In genomic region chr10:46020871-46021553, GRCh38 we compare ENCODE assay signal across 12 cellular contexts. TPM values are rescaled to one million over a fixed set of nuclear protein-coding genes. Genes with fewer than 3 reads are reported as not detected.
DNase-seq lines count a peak whose midpoint lies in the region; ATAC-seq and TF ChIP-seq lines count a peak whose summit lies in the region.
"Had no signal": no experiment of that assay in that cellular context is flagged by ENCODE, and none has a peak within 500 bp of the region (broad histone marks: within the 10 kb centered on the region; RNA-seq: fewer than 3 reads in every experiment).

No MANE protein-coding gene starts in this region.

- CTCF ChIA-PET in MCF 10A (lab: Yijun Ruan, JAX), result interaction anchor here (0.7 to 2.2 kb wide), 6 partner anchors 8 to 837 kb away, joined by 3 to 21 read pairs (median 4); no protein-coding TSS in a partner anchor

- H3K4me2 ChIP-seq in neuronal stem cell (ENCODE audit: insufficient read depth, low read length, poor library complexity, severe bottlenecking), result no peak overlapping the region

- no peak overlapping the region for H3K14ac ChIP-seq in neuronal stem cell (ENCODE audit: low read length)

- H3K27me3 ChIP-seq in breast epithelium (no peaks in the 10 kb centered on the region), thoracic aorta (replicated peaks; ENCODE audit: insufficient read depth) (no peaks in the 10 kb centered on the region), neuronal stem cell (ENCODE audit: control insufficient read depth in 3 of 3, insufficient read depth in 3 of 3, low read depth in 1 of 3, low read length in 3 of 3) (no peaks in the 10 kb centered on the region)
- H3K27me3 ChIP-seq: tibial nerve had no signal

- H4K8ac ChIP-seq in neuronal stem cell (ENCODE audit: low read depth, low read length), result no peak overlapping the region

- peaks cover 44% of the 10 kb centered on the region for H3K4me1 Mint-ChIP-seq in MCF 10A (ENCODE audit: insufficient read depth, unreplicated experiment)

- no peaks in the 10 kb centered on the region for H3K9me3 ChIP-seq in breast epithelium
- no peaks in the 10 kb centered on the region for H3K9me3 ChIP-seq in thoracic aorta
- no peaks in the 10 kb centered on the region for H3K9me3 ChIP-seq in neuronal stem cell (replicated peaks in 1 of 2; ENCODE audit: control insufficient read depth in 2 of 2, insufficient read depth in 1 of 2, low read depth in 1 of 2, low read length in 2 of 2)
- H3K9me3 ChIP-seq: tibial nerve had no signal

- intact Hi-C loops in MCF 10A (cut with micrococcal nuclease) (loop anchor here (10.0 kb wide), 1 partner anchor 1016 kb away; the partner anchor contains the start of gene ZNF22), breast epithelium (cut with DNase I; ENCODE audit: low total_unique reads) (no loop called here), posterior cingulate gyrus (cut with DNase I) (loop anchor here (10.0 kb wide), 1 partner anchor 46 kb away; the partner anchor contains the start of gene TIMM23)

- WGBS in neuronal stem cell (ENCODE audit: extremely low coverage in 2 of 2, insufficient read length in 2 of 2, insufficient replicate concordance in 1 of 2), 2 donors, result no CpG with 5 or more reads among the region's 2 CpGs

- H3K36me3 Mint-ChIP-seq in MCF 10A (ENCODE audit: insufficient read depth, unreplicated experiment), result peaks cover 26% of the 10 kb centered on the region

- no peak for TF ChIP-seq POLR2A in breast epithelium (IDR thresholded peaks at IDR 0.05)

- no TSS peak for BruUV-seq in MCF 10A (replicated peaks; lab: Mats Ljungman, UMichigan)

- DNase-seq in MCF 10A (ENCODE audit: unreplicated experiment) (peak; percentile 91), breast epithelium (ENCODE audit: low spot score in 2 of 2) (no peak), SKM-1 treated with dmso at 0.1 percent for 144 hours (lab: John Stamatoyannopoulos, UW; ENCODE audit: unreplicated experiment) (peak; percentile 83), hepatic stellate cell (ENCODE audit: low spot score) (peak; percentile 9), thoracic aorta (ENCODE audit: low spot score) (no peak), neuronal stem cell (ENCODE audit: low spot score) (no peak), posterior cingulate gyrus (no peak), NCI-H524 (lab: John Stamatoyannopoulos, UW) (no peak)
- DNase-seq: hippocampal formation, NCI-H1417 treated with DMSO at 0.1 percent for 48 hours had no signal

- no peak for ATAC-seq in thoracic aorta (ENCODE audit: insufficient number of reproducible peaks, low FRiP score, low read depth)

- H2BK5ac ChIP-seq in neuronal stem cell (ENCODE audit: low read length), result no peak overlapping the region

- H4K91ac ChIP-seq in neuronal stem cell (ENCODE audit: low read depth, low read length, poor library complexity), result no peak overlapping the region

- H3K9ac ChIP-seq in neuronal stem cell (ENCODE audit: low read depth, low read length, poor library complexity), result no peak overlapping the region

- H2BK15ac ChIP-seq in neuronal stem cell (ENCODE audit: low read length), result no peak overlapping the region

- H3K36me3 ChIP-seq in breast epithelium, result no peaks in the 10 kb centered on the region
- no peaks in the 10 kb centered on the region for H3K36me3 ChIP-seq in thoracic aorta
- peaks cover 0 to 20% of the 10 kb centered on the region in 2 donors for H3K36me3 ChIP-seq in neuronal stem cell (replicated peaks in 1 of 2; ENCODE audit: control insufficient read depth in 2 of 2, insufficient read depth in 2 of 2, low read length in 2 of 2)

- no peak overlapping the region for H2BK120ac ChIP-seq in neuronal stem cell (ENCODE audit: low read depth, low read length)

- no peak overlapping the region for H3K27ac Mint-ChIP-seq in MCF 10A (ENCODE audit: low read depth, unreplicated experiment)

- no peak for TF ChIP-seq CTCF in MCF 10A (IDR thresholded peaks at IDR 0.05; ENCODE audit: unreplicated experiment)
- no peak for TF ChIP-seq CTCF in breast epithelium (IDR thresholded peaks at IDR 0.05)
- no peak for TF ChIP-seq CTCF in thoracic aorta (IDR thresholded peaks at IDR 0.05)

- H3K23ac ChIP-seq in neuronal stem cell (ENCODE audit: low read depth, low read length, poor library complexity), result no peak overlapping the region

- no peaks in the 10 kb centered on the region for H3K27me3 Mint-ChIP-seq in MCF 10A (ENCODE audit: insufficient read depth, unreplicated experiment)

- no peak overlapping the region for H3K4ac ChIP-seq in neuronal stem cell (ENCODE audit: low read length)

- POLR2A ChIA-PET in MCF 10A (lab: Yijun Ruan, JAX), result interaction anchor here (0.6 to 4.0 kb wide), 5 partner anchors 8 to 49 kb away, joined by 3 to 34 read pairs (median 8); partner anchors contain the start of gene TIMM23

- H2AFZ ChIP-seq in neuronal stem cell (ENCODE audit: low read length), result no peak overlapping the region

- H2AK5ac ChIP-seq in neuronal stem cell (ENCODE audit: low read depth, low read length), result no peak overlapping the region

- H3K18ac ChIP-seq in neuronal stem cell (ENCODE audit: low read length), result no peak overlapping the region

- no peak overlapping the region for H3K27ac ChIP-seq in breast epithelium
- no peak overlapping the region for H3K27ac ChIP-seq in thoracic aorta
- H3K27ac ChIP-seq in neuronal stem cell (replicated peaks; ENCODE audit: low read length), result no peak overlapping the region

- H3K4me1 ChIP-seq in breast epithelium (peaks cover 7 to 12% of the 10 kb centered on the region in 2 donors), thoracic aorta (ENCODE audit: control insufficient read depth in 1 of 2, low read depth in 2 of 2) (peaks cover 30 to 70% of the 10 kb centered on the region in 2 donors), neuronal stem cell (ENCODE audit: control insufficient read depth in 2 of 2, insufficient read depth in 1 of 2, low read depth in 1 of 2, low read length in 2 of 2) (peaks cover 0 to 3% of the 10 kb centered on the region in 2 donors)

- H3K4me3 Mint-ChIP-seq in MCF 10A (ENCODE audit: unreplicated experiment), result peak overlapping the region; percentile 31

- H3K9me3 Mint-ChIP-seq in MCF 10A (ENCODE audit: unreplicated experiment), result no peaks in the 10 kb centered on the region

- H3K79me1 ChIP-seq in neuronal stem cell (ENCODE audit: low read depth, low read length), result peaks cover 3% of the 10 kb centered on the region

- no peak overlapping the region for H2BK12ac ChIP-seq in neuronal stem cell (ENCODE audit: low read length)

- peak overlapping the region in 1 of 3 donors; percentile 57 for H3K4me3 ChIP-seq in breast epithelium
- H3K4me3 ChIP-seq in thoracic aorta, result peak overlapping the region; percentile 87
- no peak overlapping the region for H3K4me3 ChIP-seq in neuronal stem cell (ENCODE audit: low read length in 2 of 2)

RNA-seq across cellular contexts. Expression of gene NCOA4, which starts 9.4 kb away (rescaled TPM):
- total RNA-seq in MCF 10A (2022) (73.5 and 81.6 TPM in 2 replicates), breast epithelium (100 to 1,000 TPM; 121 to 200 (median 189) TPM), thoracic aorta (100 to 1,000 TPM; 101 to 111 TPM)
- 39.8 TPM for polyA plus RNA-seq in neuronal stem cell (2013, experiment 1 of 2)
- polyA plus RNA-seq in neuronal stem cell (2013, experiment 2 of 2), result 39.0 TPM

RNA-seq across cellular contexts. Expression of gene MSMB, which starts 25.1 kb away (rescaled TPM):
- total RNA-seq in MCF 10A (2022) (not detected in 2 replicates), breast epithelium (1 to 10 TPM in 2 of 3 donors, not detected in 1; 4.0 to 7.2 TPM), thoracic aorta (not detected)
- polyA plus RNA-seq in neuronal stem cell (2013, experiment 1 of 2), result not detected
- polyA plus RNA-seq in neuronal stem cell (2013, experiment 2 of 2), result not detected
- total RNA-seq: T-helper 1 cell treated with Interleukin-12 subunit alpha and Interleukin-12 subunit beta and Interleukin-4 antibody, amounts not matched to agents 30 ng/mL and 1 ng/mL, for 36 hours; tibial nerve had no signal

RNA-seq across cellular contexts. Expression of gene TIMM23, which starts 48.7 kb away (rescaled TPM):
- total RNA-seq in MCF 10A (2022), result 85.2 and 89.9 TPM in 2 replicates
- 10 to 100 TPM; 55.4 to 60.7 (median 57.1) TPM for total RNA-seq in breast epithelium
- total RNA-seq in thoracic aorta, result 10 to 100 TPM; 37.9 to 51.5 TPM
- 71.4 TPM for polyA plus RNA-seq in neuronal stem cell (2013, experiment 1 of 2)
- polyA plus RNA-seq in neuronal stem cell (2013, experiment 2 of 2), result 72.4 TPM

Comparison
In these comparisons a context has a peak if more than half of its experiments do, and no peak if none do; other contexts are left out.
1. DNase-seq: peak in MCF 10A (single experiment), SKM-1 treated with dmso at 0.1 percent for 144 hours (single experiment) and hepatic stellate cell (single experiment); none in breast epithelium (0 of 2), thoracic aorta (single experiment), neuronal stem cell (single experiment), posterior cingulate gyrus (0 of 10) and NCI-H524 (0 of 2).